In genomic region chr2:68632026-68632425, GRCh38 we compare ENCODE assay signal across 19 cellular contexts. TPM values are rescaled to one million over a fixed set of nuclear protein-coding genes. Genes with fewer than 3 reads are reported as not detected.
A peak's percentile ranks its signal among the peaks of the same experiment; 100 is the strongest.
DNase-seq lines count a peak whose midpoint lies in the region; ATAC-seq and TF ChIP-seq lines count a peak whose summit lies in the region.
"Had no signal": no experiment of that assay in that cellular context is flagged by ENCODE, and none has a peak within 500 bp of the region (broad histone marks: within the 10 kb centered on the region; RNA-seq: fewer than 3 reads in every experiment).

No MANE protein-coding gene starts in this region.

- in situ Hi-C loops in mammary epithelial cell (cut with MboI; ENCODE audit: low sequenced_read_pairs in 2 of 2) (no loop called here), GM13976 (cut with MboI; ENCODE audit: low sequenced_read_pairs, unreplicated experiment) (no loop called here)

- H4K20me1 ChIP-seq in mammary epithelial cell (ENCODE audit: insufficient read depth, low read length): no peaks in the 10 kb centered on the region
- no peaks in the 10 kb centered on the region for H4K20me1 ChIP-seq in PC-3 (ENCODE audit: low read length)

- H3K9me3 Mint-ChIP-seq in MCF 10A (ENCODE audit: unreplicated experiment): no peaks in the 10 kb centered on the region
- H3K9me3 Mint-ChIP-seq in WTC11: peaks cover 16% of the 10 kb centered on the region

- no TSS peak for BruUV-seq in MCF 10A (replicated peaks; lab: Mats Ljungman, UMichigan)
- BruUV-seq in mammary epithelial cell (replicated peaks; lab: Mats Ljungman, UMichigan): no TSS peak
- BruUV-seq in PC-3 (replicated peaks; lab: Mats Ljungman, UMichigan): no TSS peak

- H3F3A ChIP-seq in PC-3 (ENCODE audit: low read length, unreplicated experiment): no peaks in the 10 kb centered on the region

- dilution Hi-C loops in mammary epithelial cell (cut with HindIII; ENCODE audit: low sequenced_read_pairs): no loop called here

- H3K4me1 Mint-ChIP-seq in MCF 10A (ENCODE audit: insufficient read depth, unreplicated experiment): no peaks in the 10 kb centered on the region
- peaks cover 4% of the 10 kb centered on the region for H3K4me1 Mint-ChIP-seq in WTC11

- H3K79me2 ChIP-seq in mammary epithelial cell (ENCODE audit: insufficient read depth, low read length) (no peaks in the 10 kb centered on the region), PC-3 (ENCODE audit: low read length) (no peaks in the 10 kb centered on the region)

- CTCF ChIA-PET in MCF 10A (lab: Yijun Ruan, JAX) (no interaction called here), mammary epithelial cell (lab: Charles Lee; ENCODE audit: low non-redundant PET) (no interaction called here), PC-3 (lab: Charles Lee) (no interaction called here), WTC11 (lab: Charles Lee) (no interaction called here)

- H3K27ac ChIP-seq in mammary epithelial cell (ENCODE audit: insufficient read depth, low read depth, low read length): no peak overlapping the region
- no peak overlapping the region for H3K27ac ChIP-seq in PC-3 (ENCODE audit: low read length)
- H3K27ac ChIP-seq: A549 had no signal

- POLR2A ChIA-PET in MCF 10A (lab: Yijun Ruan, JAX): no interaction called here
- POLR2A ChIA-PET in PC-3 (lab: Charles Lee; ENCODE audit: unreplicated experiment): no interaction called here
- POLR2A ChIA-PET in WTC11 (lab: Charles Lee): interaction anchor here (0.6 kb wide), 1 partner anchor 13 kb away, joined by 3 read pairs; no protein-coding TSS in a partner anchor

- H3K9ac ChIP-seq in mammary epithelial cell (ENCODE audit: insufficient read depth, low read length) (no peak overlapping the region), PC-3 (ENCODE audit: low read length) (no peak overlapping the region)

- peaks cover 3% of the 10 kb centered on the region for H3K27me3 ChIP-seq in mammary epithelial cell (ENCODE audit: insufficient read depth, low read length)
- peaks cover 9% of the 10 kb centered on the region; the same call in 1 of the 2 replicates for H3K27me3 ChIP-seq in PC-3 (ENCODE audit: low read length)

- DNase-seq in MCF 10A (ENCODE audit: unreplicated experiment) (peak; percentile 30), mammary epithelial cell (no peak), PC-3 (peak; percentile 15), epithelial cell of esophagus (ENCODE audit: low read depth) (peak; percentile 36), retinal pigment epithelial cell (ENCODE audit: low read depth) (peak; percentile 26), GM13976 (ENCODE audit: low spot score) (no peak), WTC11 (ENCODE audit: low spot score) (no peak)
- DNase-seq: C1 segment of cervical spinal cord; EL; IMR-90; NCI-H146; NCI-H526 treated with DMSO at 0.1 percent for 48 hours; NK-92 treated with Interleukin-12 subunit alpha and Interleukin-12 subunit beta, amount 100 ng/mL, for 24 hours; RPMI8226; SIG-M5 had no signal

- H3K4me1 ChIP-seq in mammary epithelial cell (ENCODE audit: insufficient read depth, low read length): no peaks in the 10 kb centered on the region
- H3K4me1 ChIP-seq in PC-3 (ENCODE audit: insufficient read depth, low read length): no peaks in the 10 kb centered on the region
- H3K4me1 ChIP-seq: A549 had no signal

- no peak overlapping the region for H3K4me2 ChIP-seq in mammary epithelial cell (ENCODE audit: insufficient read depth, low read depth, low read length)
- no peak overlapping the region for H3K4me2 ChIP-seq in PC-3 (ENCODE audit: low read length)
- H3K4me2 ChIP-seq: A549 had no signal

- H3K9me3 ChIP-seq in mammary epithelial cell (replicated peaks; ENCODE audit: insufficient read depth, low read length) (no peaks in the 10 kb centered on the region), PC-3 (ENCODE audit: low read length) (no peaks in the 10 kb centered on the region)
- H3K9me3 ChIP-seq: A549 had no signal

- TF ChIP-seq CTCF in MCF 10A (IDR thresholded peaks at IDR 0.05; ENCODE audit: unreplicated experiment): no peak
- no peak for TF ChIP-seq CTCF in mammary epithelial cell (conservative IDR thresholded peaks at IDR 0.05 in 1 of 2, IDR thresholded peaks at IDR 0.05 in 1 of 2; ENCODE audit: extremely low read depth in 1 of 2, insufficient read depth in 1 of 2, low read depth in 1 of 2, low read length in 2 of 2)
- TF ChIP-seq CTCF in PC-3 (conservative IDR thresholded peaks at IDR 0.05; ENCODE audit: low read depth, low read length): no peak
- no peak for TF ChIP-seq CTCF in epithelial cell of esophagus (IDR thresholded peaks at IDR 0.05; ENCODE audit: insufficient read depth, low read depth, low read length, missing control alignments)
- TF ChIP-seq CTCF in retinal pigment epithelial cell (conservative IDR thresholded peaks at IDR 0.05; ENCODE audit: low read depth, low read length): no peak
- no peak for TF ChIP-seq CTCF in GM13976 (IDR thresholded peaks at IDR 0.05; ENCODE audit: borderline replicate concordance, control extremely low read depth, extremely low read depth, insufficient read depth, missing control alignments)
- no peak for TF ChIP-seq CTCF in WTC11 (IDR thresholded peaks at IDR 0.05)

- H3K4me3 ChIP-seq in mammary epithelial cell (replicated peaks in 1 of 3; ENCODE audit: insufficient read depth in 1 of 3, low read depth in 2 of 3, low read length in 3 of 3): no peak overlapping the region
- H3K4me3 ChIP-seq in PC-3 (ENCODE audit: low read length): no peak overlapping the region
- no peak overlapping the region for H3K4me3 ChIP-seq in epithelial cell of esophagus (ENCODE audit: low read length)
- H3K4me3 ChIP-seq in retinal pigment epithelial cell (ENCODE audit: low read length): no peak overlapping the region
- H3K4me3 ChIP-seq: A549 had no signal

- no peak overlapping the region for H2AFZ ChIP-seq in mammary epithelial cell (ENCODE audit: low read depth, low read length)
- no peak overlapping the region for H2AFZ ChIP-seq in PC-3 (ENCODE audit: low read length)

- ATAC-seq in PC-3 (no peak), HG03025 (IDR thresholded peaks at IDR 0.05; ENCODE audit: low FRiP score, unreplicated experiment) (no peak), WTC11 (no peak)
- ATAC-seq: A549 had no signal

- no peaks in the 10 kb centered on the region for H3K36me3 Mint-ChIP-seq in MCF 10A (ENCODE audit: insufficient read depth, unreplicated experiment)
- H3K36me3 Mint-ChIP-seq in WTC11: peaks cover 5% of the 10 kb centered on the region

- H3K36me3 ChIP-seq in mammary epithelial cell (ENCODE audit: insufficient read depth, low read length): no peaks in the 10 kb centered on the region
- H3K36me3 ChIP-seq in PC-3 (ENCODE audit: low read depth, low read length): no peaks in the 10 kb centered on the region

- intact Hi-C loops in MCF 10A (cut with micrococcal nuclease) (no loop called here), mammary epithelial cell (cut with micrococcal nuclease) (no loop called here), PC-3 (cut with micrococcal nuclease) (no loop called here)

- H3K27ac Mint-ChIP-seq in MCF 10A (ENCODE audit: low read depth, unreplicated experiment) (no peak overlapping the region), WTC11 (no peak overlapping the region)

- H3K27me3 Mint-ChIP-seq in MCF 10A (ENCODE audit: insufficient read depth, unreplicated experiment) (no peaks in the 10 kb centered on the region), WTC11 (ENCODE audit: low read depth) (peaks cover 4% of the 10 kb centered on the region)

- WGBS in mammary epithelial cell (ENCODE audit: low coverage, missing lambda C conversion rate): 44% methylated on average over 3 of the region's 3 CpGs

- no peak overlapping the region for H3K4me3 Mint-ChIP-seq in MCF 10A (ENCODE audit: unreplicated experiment)
- H3K4me3 Mint-ChIP-seq in WTC11: no peak overlapping the region

- H3K9me2 ChIP-seq in PC-3 (replicated peaks; ENCODE audit: low read length): no peaks in the 10 kb centered on the region

TF ChIP-seq in WTC11, 78 proteins besides CTCF, POLR2A, EP300 and RAD21 (continues in another document):
- TF ChIP-seq ZBTB21 (CRISPR knock-in tag; IDR thresholded peaks at IDR 0.05; ENCODE audit: borderline replicate concordance) (no peak), TCF7 (CRISPR knock-in tag; IDR thresholded peaks at IDR 0.05; ENCODE audit: low read depth) (no peak), IRF2 (CRISPR knock-in tag; IDR thresholded peaks at IDR 0.05; ENCODE audit: borderline replicate concordance, low read depth) (no peak), ZNF423 (CRISPR knock-in tag; IDR thresholded peaks at IDR 0.05) (no peak), ZNF281 (CRISPR knock-in tag; IDR thresholded peaks at IDR 0.05) (no peak), MXD4 (CRISPR knock-in tag; IDR thresholded peaks at IDR 0.05; ENCODE audit: borderline replicate concordance) (no peak)

RNA-seq across cellular contexts. Expression of gene PROKR1, which starts 11.4 kb away (rescaled TPM):
- total RNA-seq in MCF 10A (2022): not detected in 2 replicates
- total RNA-seq in mammary epithelial cell: not detected
- 0.01 TPM for polyA plus RNA-seq in mammary epithelial cell
- not detected for polyA minus RNA-seq in mammary epithelial cell
- total RNA-seq in PC-3 (2014; rRNA removed): 0.12 and 0.26 TPM in 2 replicates
- 2.6 to 4.4 TPM (median 2.8 TPM) in 3 replicates for total RNA-seq in WTC11 (2021)
- total RNA-seq: HT1080, IMR-90, LHCN-M2 had no signal
- polyA plus RNA-seq: A549, IMR-90 had no signal

Comparison
In these comparisons a context has a peak if more than half of its experiments do, and no peak if none do; other contexts are left out.
1. DNase-seq: peak in MCF 10A (single experiment), PC-3 (single experiment), epithelial cell of esophagus (single experiment) and retinal pigment epithelial cell (single experiment); none in mammary epithelial cell (single experiment), GM13976 (single experiment) and WTC11 (single experiment).